ENCODE assay signal across 16 cellular contexts in genomic region chr16:49779979-49780378, GRCh38.
"Had no signal": no experiment of that assay in that cellular context is flagged by ENCODE, and none has a peak within 500 bp of the region (broad histone marks: within the 10 kb centered on the region; RNA-seq: fewer than 3 reads in every experiment).

No MANE protein-coding gene starts in this region.

- H3K27me3 ChIP-seq: colonic mucosa, heart right ventricle, ovary, right atrium auricular region had no signal

- FAIRE-seq: islet of Langerhans had no signal

- H3K9me3 ChIP-seq: colonic mucosa, heart right ventricle, ovary, right atrium auricular region had no signal

- DNase-seq: colonic mucosa; dermis blood vessel endothelial cell; foreskin melanocyte; heart right ventricle; hypothalamus; kidney glomerular epithelial cell; mammary epithelial cell; naive thymus-derived CD4-positive, alpha-beta T cell; nephron progenitor cell; ovary; stimulated activated CD4-positive, alpha-beta T cell treated with anti-CD3 and anti-CD28 coated beads, Interleukin-2, amount 100 ng/mL, for 48 hours; stimulated activated naive CD4-positive, alpha-beta T cell treated with Interleukin-2 at 50 U/mL for 16 hours; trophoblast cell had no signal

- H3K4me2 ChIP-seq: smooth muscle cell had no signal

- H3K27ac ChIP-seq: colonic mucosa, heart right ventricle, ovary, right atrium auricular region had no signal

- H3K4me1 ChIP-seq: colonic mucosa had no signal

- ATAC-seq: heart right ventricle; naive thymus-derived CD4-positive, alpha-beta T cell had no signal

- H3K36me3 ChIP-seq: colonic mucosa, heart right ventricle, ovary, right atrium auricular region had no signal

- H3K4me3 ChIP-seq: colonic mucosa, heart right ventricle, ovary, right atrium auricular region, smooth muscle cell had no signal
